ENCODE assay signal across 28 cellular contexts in genomic region chrX:97587171-97587570, GRCh38.
"Had no signal": no experiment of that assay in that cellular context is flagged by ENCODE, and none has a peak within 500 bp of the region (broad histone marks: within the 10 kb centered on the region; RNA-seq: fewer than 3 reads in every experiment).

No MANE protein-coding gene starts in this region.

- H2AFZ ChIP-seq: parathyroid adenoma had no signal

- H3K27ac ChIP-seq: coronary artery, lower lobe of right lung, neutrophil, parathyroid adenoma, right lobe of liver, suprapubic skin, transverse colon had no signal

- DNase-seq: dermis blood vessel endothelial cell; effector memory CD8-positive, alpha-beta T cell; hypothalamus; immature natural killer cell; islet precursor cell; left ventricle myocardium superior; lower lobe of right lung; mucosa of descending colon; naive B cell; right lobe of liver; small intestine; stimulated activated CD4-positive, alpha-beta T cell treated with anti-CD3 and anti-CD28 coated beads, Interleukin-12 subunit alpha, Interleukin-12 subunit beta, amount 100 ng/mL, for 4 hours; stimulated activated CD4-positive, alpha-beta T cell treated with anti-CD3 and anti-CD28 coated beads, Interleukin-1b, Interleukin-23, amount 100 ng/mL, for 48 hours; stimulated activated CD4-positive, alpha-beta T cell treated with anti-CD3 and anti-CD28 coated beads, Interleukin-4, amount 100 ng/mL, for 1 hour; stimulated activated CD8-positive, alpha-beta memory T cell treated with anti-CD3 and anti-CD28 coated beads, Interleukin-4, amount 100 ng/mL, for 48 hours; stimulated activated naive CD4-positive, alpha-beta T cell; stimulated activated naive CD8-positive, alpha-beta T cell treated with anti-CD3 and anti-CD28 coated beads, Interleukin-15, amount 100 ng/mL, for 72 hours; transverse colon had no signal

- H3K9me3 Mint-ChIP-seq: effector memory CD8-positive, alpha-beta T cell; memory B cell; natural killer cell treated with Interleukin-12 subunit alpha and Interleukin-12 subunit beta and Interleukin-15 and Interleukin-18, amount 100 ng/mL, for 72 hours; neural crest cell; stimulated activated naive CD8-positive, alpha-beta T cell treated with anti-CD3 and anti-CD28 coated beads, Interleukin-15, amount 100 ng/mL, for 72 hours had no signal

- H3K27me3 Mint-ChIP-seq: effector memory CD8-positive, alpha-beta T cell; memory B cell; naive B cell; progenitor cell of endocrine pancreas; stimulated activated naive CD8-positive, alpha-beta T cell treated with anti-CD3 and anti-CD28 coated beads, Interleukin-15, amount 100 ng/mL, for 72 hours had no signal

- H3K36me3 Mint-ChIP-seq: naive B cell; natural killer cell treated with Interleukin-12 subunit alpha and Interleukin-12 subunit beta and Interleukin-15 and Interleukin-18, amount 100 ng/mL, for 72 hours had no signal

- H3K4me3 Mint-ChIP-seq: effector memory CD8-positive, alpha-beta T cell; immature natural killer cell; memory B cell; naive B cell; natural killer cell treated with Interleukin-12 subunit alpha and Interleukin-12 subunit beta and Interleukin-15 and Interleukin-18, amount 100 ng/mL, for 72 hours; neural crest cell; stimulated activated naive CD8-positive, alpha-beta T cell treated with anti-CD3 and anti-CD28 coated beads, Interleukin-15, amount 100 ng/mL, for 72 hours had no signal

- H3K79me2 ChIP-seq: parathyroid adenoma had no signal

- FAIRE-seq: endometrium, frontal cortex, small intestine had no signal

- H3K9ac ChIP-seq: parathyroid adenoma had no signal

- H3K27me3 ChIP-seq: neutrophil, right lobe of liver, suprapubic skin, transverse colon had no signal

- H3K4me3 ChIP-seq: coronary artery, lower lobe of right lung, mucosa of descending colon, right lobe of liver, suprapubic skin, transverse colon had no signal

- H3K4me1 ChIP-seq: lower lobe of right lung, parathyroid adenoma, right lobe of liver, suprapubic skin, transverse colon had no signal

- H3K36me3 ChIP-seq: lower lobe of right lung, neutrophil, right lobe of liver, suprapubic skin, transverse colon had no signal

- H3K9me3 ChIP-seq: lower lobe of right lung, mucosa of descending colon, neutrophil, right lobe of liver, suprapubic skin, transverse colon had no signal

- H3K27ac Mint-ChIP-seq: effector memory CD8-positive, alpha-beta T cell; immature natural killer cell; memory B cell; natural killer cell treated with Interleukin-12 subunit alpha and Interleukin-12 subunit beta and Interleukin-15 and Interleukin-18, amount 100 ng/mL, for 72 hours; progenitor cell of endocrine pancreas; stimulated activated naive CD8-positive, alpha-beta T cell treated with anti-CD3 and anti-CD28 coated beads, Interleukin-15, amount 100 ng/mL, for 72 hours had no signal

- ATAC-seq: effector memory CD8-positive, alpha-beta T cell; left ventricle myocardium superior; lower lobe of right lung; mucosa of descending colon; natural killer cell treated with Interleukin-12 subunit alpha and Interleukin-12 subunit beta and Interleukin-15 and Interleukin-18, amount 100 ng/mL, for 72 hours; right lobe of liver; stimulated activated naive CD8-positive, alpha-beta T cell treated with anti-CD3 and anti-CD28 coated beads, Interleukin-15, amount 100 ng/mL, for 72 hours had no signal

- H3K4me1 Mint-ChIP-seq: immature natural killer cell; memory B cell; naive B cell; neural crest cell; stimulated activated naive CD8-positive, alpha-beta T cell treated with anti-CD3 and anti-CD28 coated beads, Interleukin-15, amount 100 ng/mL, for 72 hours had no signal
